34 cellular contexts compared by ENCODE assay signal in the genomic region with DNA sequence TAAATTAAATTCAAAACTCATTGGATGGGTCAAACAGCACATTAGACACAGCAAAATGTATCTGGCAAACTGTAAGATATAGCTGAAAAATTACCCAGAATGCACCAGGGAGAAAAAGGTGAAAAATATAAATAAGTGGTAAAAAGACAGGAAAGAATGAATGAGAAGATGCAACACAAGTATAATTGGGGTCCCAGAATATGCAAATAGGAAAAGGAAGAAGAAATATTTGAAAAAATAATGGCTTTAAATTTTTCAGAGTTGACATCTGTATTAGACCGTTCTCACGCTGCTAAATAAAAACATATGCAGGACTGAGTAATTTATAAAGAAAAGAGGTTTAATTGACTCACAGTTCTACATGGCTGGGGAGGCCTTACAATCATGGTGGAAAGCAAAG.
"Had no signal": no experiment of that assay in that cellular context is flagged by ENCODE, and none has a peak within 500 bp of the region (broad histone marks: within the 10 kb centered on the region; RNA-seq: fewer than 3 reads in every experiment).

No MANE protein-coding gene starts in this region.

- ATAC-seq: activated CD4-positive, CD25-positive, alpha-beta regulatory T cell treated with anti-CD3 and anti-CD28 coated beads, Interleukin-2, amount 50 U/mL, for 24 hours; activated CD8-positive, alpha-beta T cell treated with anti-CD3 and anti-CD28 coated beads for 36 hours; activated naive CD8-positive, alpha-beta T cell treated with anti-CD3 and anti-CD28 coated beads, Interleukin-2, amount 50 U/mL, for 24 hours; activated T-cell treated with anti-CD3 and anti-CD28 coated beads, Interleukin-2, amount 50 U/mL, for 4 hours; esophagus mucosa; T-cell had no signal

- H3K4me3 Mint-ChIP-seq: activated B cell treated with CpG ODN at 0.5 μM for 24 hours; activated CD8-positive, alpha-beta T cell treated with anti-CD3 and anti-CD28 coated beads for 36 hours; activated naive CD4-positive, alpha-beta T cell treated with anti-CD3 and anti-CD28 coated beads for 36 hours; activated naive CD4-positive, alpha-beta T cell treated with anti-CD3 and anti-CD28 coated beads, Interleukin-2, amount 50 U/mL, for 24 hours; activated naive CD8-positive, alpha-beta T cell treated with anti-CD3 and anti-CD28 coated beads for 36 hours; activated naive CD8-positive, alpha-beta T cell treated with anti-CD3 and anti-CD28 coated beads, Interleukin-2, amount 50 U/mL, for 24 hours; activated T-cell treated with anti-CD3 and anti-CD28 coated beads, Interleukin-2, amount 50 U/mL, for 4 hours; activated T-helper 1 cell treated with anti-CD3 and anti-CD28 coated beads, Interleukin-12 subunit alpha, Interleukin-12 subunit beta, Interleukin-2, Interleukin-4 antibody, amounts not matched to agents 30 ng/mL and 10 ng/mL and 1 ng/mL, durations not matched to agents 14 hours and 24 hours and 36 hours; central memory CD8-positive, alpha-beta T cell; T-cell; T-helper 1 cell treated with Interleukin-12 subunit alpha and Interleukin-12 subunit beta and Interleukin-4 antibody, amounts not matched to agents 30 μg/mL and 1 μg/mL, for 36 hours had no signal

- H3K36me3 ChIP-seq: brain microvascular endothelial cell, WERI-Rb-1 had no signal

- H3K27ac Mint-ChIP-seq: activated B cell treated with CpG ODN at 0.5 μM for 24 hours; activated CD8-positive, alpha-beta T cell treated with anti-CD3 and anti-CD28 coated beads for 36 hours; activated naive CD4-positive, alpha-beta T cell treated with anti-CD3 and anti-CD28 coated beads for 36 hours; activated naive CD4-positive, alpha-beta T cell treated with anti-CD3 and anti-CD28 coated beads, Interleukin-2, amount 50 U/mL, for 24 hours; activated naive CD8-positive, alpha-beta T cell treated with anti-CD3 and anti-CD28 coated beads for 36 hours; activated naive CD8-positive, alpha-beta T cell treated with anti-CD3 and anti-CD28 coated beads, Interleukin-2, amount 50 U/mL, for 24 hours; activated T-helper 1 cell treated with anti-CD3 and anti-CD28 coated beads, Interleukin-12 subunit alpha, Interleukin-12 subunit beta, Interleukin-2, Interleukin-4 antibody, amounts not matched to agents 30 ng/mL and 10 ng/mL and 1 ng/mL, durations not matched to agents 14 hours and 24 hours and 36 hours; activated T-helper 2 cell treated with anti-CD3 and anti-CD28 coated beads, Interferon-gamma antibody, Interleukin-2, Interleukin-4, amounts not matched to agents 10 μg/mL and 5 μg/mL and 100 μg/mL, durations not matched to agents 14 hours and 24 hours and 36 hours; T-cell; T-helper 1 cell treated with Interleukin-12 subunit alpha and Interleukin-12 subunit beta and Interleukin-4 antibody, amounts not matched to agents 30 μg/mL and 1 μg/mL, for 36 hours had no signal

- FAIRE-seq: astrocyte, bronchial epithelial cell, colon, endometrium, frontal cortex had no signal

- H3K27me3 ChIP-seq: brain microvascular endothelial cell had no signal

- H3K36me3 Mint-ChIP-seq: T-cell had no signal

- H3K4me1 Mint-ChIP-seq: activated B cell treated with CpG ODN at 0.5 μM for 24 hours; activated naive CD4-positive, alpha-beta T cell treated with anti-CD3 and anti-CD28 coated beads, Interleukin-2, amount 50 U/mL, for 24 hours; activated naive CD8-positive, alpha-beta T cell treated with anti-CD3 and anti-CD28 coated beads for 36 hours; activated naive CD8-positive, alpha-beta T cell treated with anti-CD3 and anti-CD28 coated beads, Interleukin-2, amount 50 U/mL, for 24 hours; central memory CD8-positive, alpha-beta T cell; T-cell had no signal

- H3K27me3 Mint-ChIP-seq: activated CD8-positive, alpha-beta T cell treated with anti-CD3 and anti-CD28 coated beads for 36 hours; activated naive CD8-positive, alpha-beta T cell treated with anti-CD3 and anti-CD28 coated beads for 36 hours had no signal

- H3K27ac ChIP-seq: brain microvascular endothelial cell, WERI-Rb-1 had no signal

- DNase-seq: activated B cell treated with CpG ODN at 0.5 μM for 24 hours; activated CD4-positive, alpha-beta T cell treated with anti-CD3 and anti-CD28 coated beads for 48 hours; activated CD4-positive, alpha-beta T cell treated with anti-CD3 and anti-CD28 coated beads, Interleukin-2, amount 50 U/mL, for 1 hour; activated CD4-positive, alpha-beta T cell treated with anti-CD3 and anti-CD28 coated beads, Interleukin-2, amount 50 U/mL, for 48 hours; activated CD8-positive, alpha-beta memory T cell treated with anti-CD3 and anti-CD28 coated beads for 24 hours; activated CD8-positive, alpha-beta T cell treated with anti-CD3 and anti-CD28 coated beads for 36 hours; activated effector memory CD4-positive, alpha-beta T cell treated with anti-CD3 and anti-CD28 coated beads, Interleukin-2, amount 50 U/mL, for 16 hours; activated naive CD4-positive, alpha-beta T cell treated with anti-CD3 and anti-CD28 coated beads for 36 hours; activated naive CD8-positive, alpha-beta T cell treated with anti-CD3 and anti-CD28 coated beads for 36 hours; activated naive CD8-positive, alpha-beta T cell treated with anti-CD3 and anti-CD28 coated beads, Interleukin-2, amount 50 U/mL, for 24 hours; activated T-cell treated with anti-CD3 and anti-CD28 coated beads, Interleukin-2, amount 50 U/mL, for 4 hours; amniotic stem cell; anterior cingulate cortex; brain microvascular endothelial cell; cortex of kidney; effector CD8-positive, alpha-beta T cell; foreskin fibroblast; head of caudate nucleus; hippocampal formation; T-cell; T1000; WERI-Rb-1 had no signal
